In the genomic region with DNA sequence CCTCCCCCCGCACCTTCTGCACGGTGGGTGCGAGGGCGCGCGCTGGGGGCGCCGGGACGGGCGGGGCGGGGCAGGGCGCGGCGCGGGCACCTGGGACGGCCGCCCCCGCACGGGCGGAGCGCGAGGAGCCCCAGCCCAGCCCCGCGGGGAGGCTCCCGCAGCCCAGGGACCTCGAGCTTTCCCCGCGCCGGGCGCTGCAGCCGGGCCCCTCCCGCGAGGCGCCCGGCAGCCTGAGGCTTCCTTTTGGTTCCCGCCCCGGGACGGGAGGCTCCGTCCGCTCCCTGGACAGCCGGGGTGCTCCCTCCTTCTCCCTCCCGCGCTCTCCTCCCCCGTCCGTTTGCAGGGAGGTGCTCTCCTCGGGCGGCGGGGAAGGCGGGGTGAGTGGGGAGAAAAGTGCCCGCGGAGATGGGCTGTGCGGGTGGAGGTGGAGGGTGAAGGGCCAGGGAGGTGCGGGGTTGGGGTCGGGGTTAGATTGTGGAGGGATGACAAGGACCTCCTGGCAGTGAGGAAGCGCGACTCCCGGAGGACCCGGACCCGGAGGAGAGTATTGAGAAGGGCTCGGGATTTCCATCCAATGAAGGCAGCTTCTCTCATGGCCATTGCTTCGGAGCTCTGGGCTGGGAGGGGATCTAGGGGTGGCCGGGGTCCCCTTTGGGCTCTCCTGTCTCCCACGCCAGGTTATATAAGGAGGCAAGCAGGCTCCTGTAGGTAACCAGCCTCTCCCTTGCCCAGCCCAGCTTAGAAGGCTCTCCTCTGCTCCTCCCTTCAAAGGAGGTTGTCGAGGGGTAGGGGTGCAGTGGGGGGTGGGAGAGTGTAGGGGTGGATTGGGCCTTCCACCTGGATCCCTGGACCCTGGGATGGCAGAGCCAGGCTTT, we compare ENCODE assay signal across 8 cellular contexts. TPM values are rescaled to one million over a fixed set of nuclear protein-coding genes. Genes with fewer than 3 reads are reported as not detected.
A peak's percentile ranks its signal among the peaks of the same experiment; 100 is the strongest.
DNase-seq lines count a peak whose midpoint lies in the region; ATAC-seq and TF ChIP-seq lines count a peak whose summit lies in the region.

No MANE protein-coding gene starts in this region.

- no peak overlapping the region for H3K27ac ChIP-seq in DOHH2 (ENCODE audit: low read depth, low read length)
- peak overlapping the region; percentile 56 for H3K27ac ChIP-seq in GM23248
- peak overlapping the region; percentile 54 for H3K27ac ChIP-seq in Panc1 (ENCODE audit: low read length)
- H3K27ac ChIP-seq in layer of hippocampus (ENCODE audit: low read depth, low read length): peak overlapping the region; percentile 77

- no peak overlapping the region for H3K27ac Mint-ChIP-seq in stimulated activated naive B cell treated with anti-CD40 and anti-IgM and Interleukin-4, amounts not matched to agents 10 μg/mL and 1 μg/mL and 100 μg/mL, for 72 hours

- peak; percentile 73 for DNase-seq in GM23248
- DNase-seq in Panc1 (ENCODE audit: low read depth, low spot score): no peak
- peak; percentile 29 to 33 for DNase-seq in cardiac fibroblast (ENCODE audit: low read depth in 2 of 2)
- DNase-seq in stimulated activated naive B cell treated with anti-CD40 and anti-IgM and Interleukin-4, amounts not matched to agents 10 μg/mL and 1 μg/mL and 100 μg/mL, for 72 hours: peak; percentile 1
- no peak for DNase-seq in MV-4-11 (lab: John Stamatoyannopoulos, UW)

- intact Hi-C loops in Panc1 (cut with micrococcal nuclease; ENCODE audit: unreplicated experiment): loop anchor here (10.0 kb wide), 1 partner anchor 124 kb away; no protein-coding TSS in a partner anchor

- no peaks in the 10 kb centered on the region for H3K27me3 Mint-ChIP-seq in stimulated activated naive B cell treated with anti-CD40 and anti-IgM and Interleukin-4, amounts not matched to agents 10 μg/mL and 1 μg/mL and 100 μg/mL, for 72 hours

- ATAC-seq in Panc1 (peak; percentile 66), GM18861 (IDR thresholded peaks at IDR 0.05; ENCODE audit: unreplicated experiment) (no peak)
- peak; percentile 17 to 19 for ATAC-seq in stimulated activated naive B cell treated with anti-CD40 and anti-IgM and Interleukin-4, amounts not matched to agents 10 μg/mL and 1 μg/mL and 100 μg/mL, for 72 hours (replicated peaks)

- H3K4me1 ChIP-seq in DOHH2 (ENCODE audit: control insufficient read depth, low read length) (peaks cover 25% of the 10 kb centered on the region), GM23248 (ENCODE audit: insufficient read depth) (peaks cover 37% of the 10 kb centered on the region), Panc1 (ENCODE audit: control insufficient read depth, insufficient read depth, low read length) (peaks cover 21% of the 10 kb centered on the region)

- WGBS in GM23248 (ENCODE audit: low coverage in 1 of 2, low lambda C conversion rate in 2 of 2, missing lambda C conversion rate in 2 of 2), 2 experiments: 0 to 1% methylated on average over 33 to 43 of the region's 64 CpGs

- BruUV-seq in Panc1 (replicated peaks; lab: Mats Ljungman, UMichigan): no TSS peak

- H3K4me2 ChIP-seq in DOHH2 (ENCODE audit: low read length) (peak overlapping the region; percentile 50), GM23248 (ENCODE audit: unreplicated experiment) (peak overlapping the region; percentile 97)

- no peak for TF ChIP-seq CTCF in DOHH2 (IDR thresholded peaks at IDR 0.05; ENCODE audit: low read depth, low read length, poor library complexity, severe bottlenecking)
- no peak for TF ChIP-seq CTCF in Panc1 (IDR thresholded peaks at IDR 0.05)
- no peak for TF ChIP-seq CTCF in cardiac fibroblast (IDR thresholded peaks at IDR 0.05; ENCODE audit: low read depth, low read length)

- peaks cover 22 to 34% of the 10 kb centered on the region in 2 donors for H3K4me1 Mint-ChIP-seq in stimulated activated naive B cell treated with anti-CD40 and anti-IgM and Interleukin-4, amounts not matched to agents 10 μg/mL and 1 μg/mL and 100 μg/mL, for 72 hours

- CTCF ChIA-PET in Panc1 (lab: Charles Lee): interaction anchor here (0.6 kb wide), 1 partner anchor 246 kb away, joined by 3 read pairs; no protein-coding TSS in a partner anchor

- in situ Hi-C loops in GM23248 (cut with MboI) (no loop called here), Panc1 (cut with HindIII; ENCODE audit: low pct_unique_long_range_greater_than_20kb, low sequenced_read_pairs) (no loop called here)

- H3K79me2 ChIP-seq in DOHH2 (ENCODE audit: control insufficient read depth, low read length) (no peaks in the 10 kb centered on the region), GM23248 (ENCODE audit: insufficient read depth) (peaks cover 53% of the 10 kb centered on the region)

- H3K4me3 ChIP-seq in DOHH2 (ENCODE audit: low read length) (peak overlapping the region; percentile 45), GM23248 (peak overlapping the region; percentile 99), Panc1 (ENCODE audit: low read depth in 2 of 2, low read length in 2 of 2) (peak overlapping the region; percentile 47 to 57), cardiac fibroblast (replicated peaks in 1 of 2; ENCODE audit: low read depth in 2 of 2, low read length in 2 of 2) (peak overlapping the region; percentile 74 to 78)

- no peaks in the 10 kb centered on the region for H3K36me3 ChIP-seq in DOHH2 (ENCODE audit: control insufficient read depth, low read length)
- H3K36me3 ChIP-seq in GM23248 (ENCODE audit: low read depth): peaks cover 4% of the 10 kb centered on the region; the same call in 1 of the 2 replicates
- H3K36me3 ChIP-seq in Panc1 (ENCODE audit: control insufficient read depth, insufficient read depth, low read length): no peaks in the 10 kb centered on the region

- H3K9me3 ChIP-seq in DOHH2 (ENCODE audit: control insufficient read depth, insufficient read depth, low read length): peaks cover 4% of the 10 kb centered on the region
- H3K9me3 ChIP-seq in GM23248 (ENCODE audit: low read depth): no peaks in the 10 kb centered on the region
- no peaks in the 10 kb centered on the region for H3K9me3 ChIP-seq in Panc1 (ENCODE audit: control insufficient read depth, insufficient read depth, low read depth, low read length)

- POLR2A ChIA-PET in Panc1 (lab: Charles Lee): interaction anchor here (0.6 kb wide), 1 partner anchor 34 kb away, joined by 3 read pairs; no protein-coding TSS in a partner anchor

- H3K27me3 ChIP-seq in DOHH2 (ENCODE audit: control insufficient read depth, low read length) (peaks cover 39% of the 10 kb centered on the region), GM23248 (replicated peaks; ENCODE audit: insufficient read depth) (no peaks in the 10 kb centered on the region), Panc1 (ENCODE audit: control insufficient read depth, insufficient read depth, low read length) (no peaks in the 10 kb centered on the region), layer of hippocampus (ENCODE audit: control insufficient read depth, insufficient read depth, low read length) (no peaks in the 10 kb centered on the region)

- no peaks in the 10 kb centered on the region for H4K20me1 ChIP-seq in DOHH2 (ENCODE audit: control insufficient read depth, insufficient read depth, low read depth, low read length)
- H4K20me1 ChIP-seq in GM23248 (ENCODE audit: insufficient read depth): peaks cover 11% of the 10 kb centered on the region; the same call in 1 of the 2 replicates

- H3K9me3 Mint-ChIP-seq in stimulated activated naive B cell treated with anti-CD40 and anti-IgM and Interleukin-4, amounts not matched to agents 10 μg/mL and 1 μg/mL and 100 μg/mL, for 72 hours: no peaks in the 10 kb centered on the region

- peak overlapping the region; percentile 93 for H3K9ac ChIP-seq in GM23248

- H3F3A ChIP-seq in DOHH2 (ENCODE audit: control insufficient read depth, insufficient read depth): peaks cover 8% of the 10 kb centered on the region
- peaks cover 34% of the 10 kb centered on the region for H3F3A ChIP-seq in GM23248 (ENCODE audit: insufficient read depth)

- H3K36me3 Mint-ChIP-seq in stimulated activated naive B cell treated with anti-CD40 and anti-IgM and Interleukin-4, amounts not matched to agents 10 μg/mL and 1 μg/mL and 100 μg/mL, for 72 hours: peaks cover 7% of the 10 kb centered on the region in 2 donors

- H3K9me2 ChIP-seq in DOHH2 (replicated peaks; ENCODE audit: control insufficient read depth, low read length) (no peaks in the 10 kb centered on the region), GM23248 (ENCODE audit: insufficient read depth) (no peaks in the 10 kb centered on the region)

- peak overlapping the region; percentile 75 to 77 for H3K4me3 Mint-ChIP-seq in stimulated activated naive B cell treated with anti-CD40 and anti-IgM and Interleukin-4, amounts not matched to agents 10 μg/mL and 1 μg/mL and 100 μg/mL, for 72 hours

- 0 out of 2 replicates have a peak overlapping the region, but pooled peaks have one; percentile 31 for H2AFZ ChIP-seq in GM23248

RNA-seq across cellular contexts. Expression of a gene that starts 0.6 kb away (rescaled TPM):
- 163 and 174 TPM in 2 replicates for total RNA-seq in GM23248 (2014; rRNA removed; shearing (Covaris generic))
- 20.0 and 21.5 TPM in 2 replicates for polyA plus RNA-seq in GM23248 (2016; fragmentation: Nextera tagmentation; extraction: Ambion mirVana)
- 17.5 TPM for total RNA-seq in Panc1 (2021; ENCODE audit: unreplicated experiment)
- 25.1 TPM for polyA plus RNA-seq in Panc1 (2012; ENCODE audit: insufficient read length)

Comparison
In these comparisons a context has a peak if more than half of its experiments do, and no peak if none do; other contexts are left out.
1. H3K4me3 ChIP-seq: peak in every context shown above with its lines; median percentile 99 in GM23248; 76 in cardiac fibroblast; 52 in Panc1; 45 in DOHH2.
2. DNase-seq: peak in GM23248 (single experiment), cardiac fibroblast (2 of 2) and stimulated activated naive B cell treated with anti-CD40 and anti-IgM and Interleukin-4, amounts not matched to agents 10 μg/mL and 1 μg/mL and 100 μg/mL, for 72 hours (single experiment); none in Panc1 (single experiment) and MV-4-11 (single experiment).